In the genomic region with DNA sequence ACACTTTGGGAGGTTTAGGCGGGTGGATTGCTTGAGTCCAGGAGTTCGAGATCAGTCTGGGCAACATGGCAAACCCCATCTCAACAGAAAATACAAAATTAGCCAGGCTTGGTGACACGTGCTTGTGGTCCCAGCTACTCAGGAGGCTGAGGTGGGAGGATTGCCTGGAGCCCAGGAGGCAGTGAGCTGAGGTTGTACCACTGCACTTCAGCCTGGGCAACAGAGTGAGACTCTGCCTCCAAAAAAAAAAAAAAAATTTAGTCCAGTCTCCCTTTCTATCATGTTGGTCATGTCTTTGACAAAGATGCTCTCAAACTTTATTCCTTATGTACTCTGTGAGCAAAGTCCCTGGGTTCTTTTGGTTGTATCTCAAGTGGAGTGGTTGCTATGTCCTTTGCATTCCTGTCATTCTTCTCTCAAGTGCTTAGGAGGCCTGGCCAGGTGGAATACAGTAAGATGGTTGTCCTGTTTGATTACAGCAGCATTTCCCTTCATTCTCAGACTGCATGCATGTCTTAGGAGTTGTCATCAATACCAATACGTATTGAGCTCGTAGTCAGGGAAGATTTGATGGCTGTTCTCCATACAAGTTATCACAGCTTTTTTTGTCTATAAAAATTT, we compare ENCODE assay signal across 19 cellular contexts.
DNase-seq lines count a peak whose midpoint lies in the region; ATAC-seq, FAIRE-seq and TF ChIP-seq lines count a peak whose summit lies in the region.
"Had no signal": no experiment of that assay in that cellular context is flagged by ENCODE, and none has a peak within 500 bp of the region (broad histone marks: within the 10 kb centered on the region; RNA-seq: fewer than 3 reads in every experiment).

No MANE protein-coding gene starts in this region.

- H3K36me3 ChIP-seq in H1 (ENCODE audit: control insufficient read depth in 2 of 4, insufficient read depth in 4 of 4, low read length in 3 of 4) (peaks cover 0 to 10% (median 2%) of the 10 kb centered on the region in 4 experiments; a peak in 2 of 8 replicates), mesodermal cell (ENCODE audit: control insufficient read depth, insufficient read depth, low read length) (peaks cover 14% of the 10 kb centered on the region)

- no peaks in the 10 kb centered on the region; the same call in 1 of the 2 replicates for H3K79me1 ChIP-seq in H1 (ENCODE audit: low read depth, low read length)

- no peak overlapping the region for H2AK5ac ChIP-seq in H1 (ENCODE audit: low read depth, low read length)

- no peak overlapping the region for H2BK20ac ChIP-seq in H1 (ENCODE audit: low read length)

- H3K4me3 ChIP-seq in H1 (ENCODE audit: extremely low read depth in 1 of 4, insufficient read depth in 2 of 4, low read depth in 3 of 4, low read length in 4 of 4) (no peak overlapping the region), mesodermal cell (ENCODE audit: extremely low read depth, insufficient read depth, low read length, poor library complexity, severe bottlenecking) (no peak overlapping the region)
- H3K4me3 ChIP-seq: coronary artery, SJCRH30, thoracic aorta had no signal

- no peak overlapping the region for H3K4ac ChIP-seq in H1 (replicated peaks; ENCODE audit: insufficient read length, low read depth, low read length)

- no peak for TF ChIP-seq CTCF in H1 (IDR thresholded peaks at IDR 0.05; ENCODE audit: control extremely low read depth in 1 of 3, insufficient read depth in 1 of 3, low read depth in 1 of 3, low read length in 3 of 3)

- POLR2A ChIA-PET in H1 (lab: Charles Lee; ENCODE audit: partially characterized antibody), result interaction anchor here (0.6 to 1.4 kb wide), 6 partner anchors 12 to 221 kb away, joined by 3 read pairs; no protein-coding TSS in a partner anchor
- POLR2A ChIA-PET in HEK293T (lab: Yijun Ruan, JAX), result interaction anchor here (2.0 kb wide), 1 partner anchor 116 kb away, joined by 4 read pairs; a partner anchor contains a TSS
- POLR2A ChIA-PET in activated CD4-positive, alpha-beta memory T cell treated with anti-CD3 and anti-CD28 coated beads for 36 hours (lab: Charles Lee), result no interaction called here

- peak overlapping the region; percentile 1 to 27; a peak in 1 of 4 replicates for H3K4me2 ChIP-seq in H1 (ENCODE audit: insufficient read depth in 1 of 2, low read depth in 2 of 2, low read length in 2 of 2)

- H2AFZ ChIP-seq in H1 (ENCODE audit: low read length), result no peak overlapping the region

- TF ChIP-seq EP300 in H1 (IDR thresholded peaks at IDR 0.05; ENCODE audit: borderline replicate concordance in 1 of 2, low read depth in 2 of 2, low read length in 2 of 2), result peak in 1 of 2 experiments; percentile 34; a peak in 1 of 3 replicates

- DNase-seq in Caki2 (ENCODE audit: low read depth) (peak; percentile 17), HK-2 (ENCODE audit: unreplicated experiment) (peak; percentile 21), H1 (ENCODE audit: low read depth in 1 of 2, low spot score in 2 of 2) (no peak), OCI-M1 (lab: John Stamatoyannopoulos, UW) (no peak), HEK293T (ENCODE audit: extremely low spot score) (no peak)
- no peak for DNase-seq in activated CD4-positive, alpha-beta memory T cell treated with anti-CD3 and anti-CD28 coated beads for 36 hours
- DNase-seq: activated CD4-positive, alpha-beta T cell treated with anti-CD3 and anti-CD28 coated beads for 36 hours; activated CD8-positive, alpha-beta memory T cell treated with anti-CD3 and anti-CD28 coated beads, Interleukin-2, amount 50 U/mL, for 48 hours; anterior cingulate cortex; NCI-H1417 treated with DMSO at 0.1 percent for 48 hours; NCI-H446; SJCRH30; stimulated activated CD4-positive, alpha-beta T cell treated with anti-CD3 and anti-CD28 coated beads, Interleukin-4, amount 100 ng/mL, for 4 hours; T-helper 9 cell had no signal

- H3K27ac Mint-ChIP-seq in activated CD4-positive, alpha-beta memory T cell treated with anti-CD3 and anti-CD28 coated beads for 36 hours, result no peak overlapping the region
- H3K27ac Mint-ChIP-seq: activated CD4-positive, alpha-beta T cell treated with anti-CD3 and anti-CD28 coated beads for 36 hours had no signal

- peaks cover 0 to 63% of the 10 kb centered on the region in 2 experiments; a peak in 2 of 4 replicates for H3K79me2 ChIP-seq in H1 (ENCODE audit: control insufficient read depth in 1 of 2, insufficient read depth in 2 of 2, low read length in 2 of 2)

- intact Hi-C loops in activated CD4-positive, alpha-beta memory T cell treated with anti-CD3 and anti-CD28 coated beads for 36 hours (cut with micrococcal nuclease), result no loop called here

- no peak overlapping the region for H3K18ac ChIP-seq in H1 (ENCODE audit: extremely low read depth, low read length)

- H3K4me1 ChIP-seq in H1 (replicated peaks in 1 of 4; ENCODE audit: control insufficient read depth in 3 of 4, insufficient read depth in 4 of 4, low read length in 3 of 4), result peaks cover 0 to 21% (median 18%) of the 10 kb centered on the region in 4 experiments; a peak in 5 of 7 replicates
- H3K4me1 ChIP-seq in mesodermal cell (ENCODE audit: control insufficient read depth, insufficient read depth, low read length, poor library complexity, severe bottlenecking), result peaks cover 57% of the 10 kb centered on the region
- H3K4me1 ChIP-seq: SJCRH30 had no signal

- FAIRE-seq in H1 (lab: Jason Lieb, UNC), result peak; percentile 92
- FAIRE-seq: islet of Langerhans had no signal

- no peak for ATAC-seq in GM21723 (IDR thresholded peaks at IDR 0.05; ENCODE audit: unreplicated experiment)
- ATAC-seq: activated CD4-positive, alpha-beta T cell treated with anti-CD3 and anti-CD28 coated beads for 36 hours had no signal

- peak overlapping the region; percentile 82 for H2BK12ac ChIP-seq in H1 (ENCODE audit: low read depth, low read length)

- H3K4me1 Mint-ChIP-seq in activated CD4-positive, alpha-beta memory T cell treated with anti-CD3 and anti-CD28 coated beads for 36 hours (ENCODE audit: low read depth), result no peaks in the 10 kb centered on the region
- H3K4me1 Mint-ChIP-seq: activated CD4-positive, alpha-beta T cell treated with anti-CD3 and anti-CD28 coated beads for 36 hours had no signal

- no peak overlapping the region for H4K91ac ChIP-seq in H1 (replicated peaks; ENCODE audit: insufficient read length, low read length)

- no peak for TF ChIP-seq POLR2A in H1 (IDR thresholded peaks at IDR 0.05; ENCODE audit: control extremely low read depth in 1 of 2, low read depth in 2 of 2, low read length in 2 of 2)

- peaks cover 0 to 1% of the 10 kb centered on the region in 2 experiments for H4K20me1 ChIP-seq in H1 (replicated peaks in 1 of 2; ENCODE audit: control insufficient read depth in 1 of 2, insufficient read depth in 2 of 2, low read length in 2 of 2)

- H3K27me3 ChIP-seq in H1 (replicated peaks in 1 of 4; ENCODE audit: control insufficient read depth in 3 of 4, extremely low read depth in 1 of 4, insufficient read depth in 3 of 4, low read length in 3 of 4), result no peaks in the 10 kb centered on the region
- H3K27me3 ChIP-seq: SJCRH30 had no signal

- in situ Hi-C loops in Caki2 (cut with HindIII; ENCODE audit: low pct_unique_long_range_greater_than_20kb, low sequenced_read_pairs), result no loop called here

- H2BK15ac ChIP-seq in H1 (ENCODE audit: low read length), result no peak overlapping the region

- H3K9me3 Mint-ChIP-seq in activated CD4-positive, alpha-beta memory T cell treated with anti-CD3 and anti-CD28 coated beads for 36 hours, result no peaks in the 10 kb centered on the region

- H4K8ac ChIP-seq in H1 (ENCODE audit: extremely low read depth, insufficient read depth, low read length), result no peak overlapping the region

- 82% methylated on average over 5 of the region's 5 CpGs; no CpG with 5 or more reads in 1 of the 2 experiments for WGBS in H1 (ENCODE audit: extremely low coverage in 1 of 2, insufficient coverage in 1 of 2, insufficient read length in 1 of 2, insufficient replicate concordance in 2 of 2, low coverage in 1 of 2, low lambda C conversion rate in 2 of 2, missing lambda C conversion rate in 1 of 2), 2 experiments
- WGBS in mesodermal cell (ENCODE audit: insufficient coverage in 2 of 2), 2 experiments, result 100% methylated on average over 1 of the region's 5 CpGs; no CpG with 5 or more reads in 1 of the 2 experiments

- TF ChIP-seq RAD21 in H1 (IDR thresholded peaks at IDR 0.05 in 1 of 2, conservative IDR thresholded peaks at IDR 0.05 in 1 of 2; ENCODE audit: low read depth in 2 of 2, low read length in 2 of 2), result no peak

- no peak overlapping the region for H4K5ac ChIP-seq in H1 (ENCODE audit: insufficient read length, low read depth, low read length)

- H3K14ac ChIP-seq in H1 (ENCODE audit: insufficient read length), result no peak overlapping the region

- H3K9me3 ChIP-seq in H1 (ENCODE audit: insufficient read depth in 2 of 2, low read depth in 1 of 2, low read length in 1 of 2) (no peaks in the 10 kb centered on the region), mesodermal cell (ENCODE audit: control insufficient read depth, low read length) (no peaks in the 10 kb centered on the region)
- H3K9me3 ChIP-seq: SJCRH30, thoracic aorta had no signal

- CTCF ChIA-PET in H1 (lab: Charles Lee; ENCODE audit: partially characterized antibody) (interaction anchor here (1.1 to 1.3 kb wide), 2 partner anchors 8 to 114 kb away, joined by 3 to 5 read pairs; no protein-coding TSS in a partner anchor), HEK293T (lab: Yijun Ruan, JAX) (no interaction called here)
- CTCF ChIA-PET in activated CD4-positive, alpha-beta memory T cell treated with anti-CD3 and anti-CD28 coated beads for 36 hours (lab: Charles Lee), result no interaction called here

- peak overlapping the region; percentile 73 for H2BK5ac ChIP-seq in H1 (ENCODE audit: low read depth, low read length)

- H3K9ac ChIP-seq in H1 (replicated peaks in 1 of 4; ENCODE audit: extremely low read depth in 1 of 4, low read depth in 3 of 4, low read length in 3 of 4), result no peak overlapping the region

- H3K27ac ChIP-seq in H1 (ENCODE audit: low read depth, low read length) (0 out of 2 replicates have a peak overlapping the region, but pooled peaks have one; percentile 1), mesodermal cell (ENCODE audit: low read depth, low read length, severe bottlenecking) (peak overlapping the region; percentile 93)
- H3K27ac ChIP-seq: coronary artery, SJCRH30 had no signal

- no peak overlapping the region for H2BK120ac ChIP-seq in H1 (replicated peaks; ENCODE audit: low read depth, low read length)

- H3K36me3 Mint-ChIP-seq in activated CD4-positive, alpha-beta memory T cell treated with anti-CD3 and anti-CD28 coated beads for 36 hours, result peaks cover 2% of the 10 kb centered on the region

- H3K56ac ChIP-seq in H1 (replicated peaks; ENCODE audit: insufficient read length, low read depth, low read length), result no peak overlapping the region

- H3K27me3 Mint-ChIP-seq in activated CD4-positive, alpha-beta memory T cell treated with anti-CD3 and anti-CD28 coated beads for 36 hours, result no peaks in the 10 kb centered on the region
- H3K27me3 Mint-ChIP-seq: activated CD4-positive, alpha-beta T cell treated with anti-CD3 and anti-CD28 coated beads for 36 hours had no signal

- no peak overlapping the region for H3K4me3 Mint-ChIP-seq in activated CD4-positive, alpha-beta memory T cell treated with anti-CD3 and anti-CD28 coated beads for 36 hours
- H3K4me3 Mint-ChIP-seq: activated CD4-positive, alpha-beta T cell treated with anti-CD3 and anti-CD28 coated beads for 36 hours had no signal

- no peaks in the 10 kb centered on the region; the same call in 1 of the 2 replicates for H3K23me2 ChIP-seq in H1 (ENCODE audit: low read depth, low read length)

- no peak overlapping the region for H3K23ac ChIP-seq in H1 (ENCODE audit: insufficient read length)

Comparison
In these comparisons a context has a peak if more than half of its experiments do, and no peak if none do; other contexts are left out.
1. DNase-seq: peak in Caki2 (single experiment) and HK-2 (single experiment); none in H1 (0 of 2), OCI-M1 (single experiment), HEK293T (single experiment) and activated CD4-positive, alpha-beta memory T cell treated with anti-CD3 and anti-CD28 coated beads for 36 hours (single experiment).